ENCODE assay signal across 1 cellular context in genomic region chr2:109612991-109613921, GRCh38.
TF ChIP-seq lines count a peak whose summit lies in the region.

No MANE protein-coding gene starts in this region.

TF ChIP-seq in HepG2, 621 proteins besides CTCF, POLR2A, EP300 and RAD21 (continued from another document and continues in another):
- TF ChIP-seq ZBTB46 (CRISPR knock-in tag; IDR thresholded peaks at IDR 0.05; ENCODE audit: borderline replicate concordance) (no peak), ZBTB8A (CRISPR knock-in tag; IDR thresholded peaks at IDR 0.05; ENCODE audit: borderline replicate concordance, low read depth) (no peak), EED (CRISPR knock-in tag; IDR thresholded peaks at IDR 0.05) (no peak), RXRA (CRISPR knock-in tag; IDR thresholded peaks at IDR 0.05) (no peak), ZFP91 (CRISPR knock-in tag; IDR thresholded peaks at IDR 0.05; ENCODE audit: borderline replicate concordance) (no peak), ZNF296 (CRISPR knock-in tag; conservative IDR thresholded peaks at IDR 0.05) (no peak), NFKBIZ (CRISPR knock-in tag; IDR thresholded peaks at IDR 0.05) (0 out of 2 replicates have a peak, but pooled peaks have one; percentile 11), HNRNPH1 (optimal IDR thresholded peaks at IDR 0.05; ENCODE audit: low read depth, low read length) (no peak), ZNF749 (CRISPR knock-in tag; IDR thresholded peaks at IDR 0.05; ENCODE audit: borderline replicate concordance) (no peak; the same call in 1 of the 2 replicates), FOSL2 (CRISPR knock-in tag; IDR thresholded peaks at IDR 0.05) (no peak), STAG1 (CRISPR knock-in tag; IDR thresholded peaks at IDR 0.05) (no peak), STAT6 (CRISPR knock-in tag; IDR thresholded peaks at IDR 0.05; ENCODE audit: borderline replicate concordance) (no peak; the same call in 1 of the 2 replicates), ZNF251 (CRISPR knock-in tag; IDR thresholded peaks at IDR 0.05) (no peak), DPF2 (CRISPR knock-in tag; IDR thresholded peaks at IDR 0.05; ENCODE audit: borderline replicate concordance, low read depth) (no peak), FOSL1 (CRISPR knock-in tag; IDR thresholded peaks at IDR 0.05; ENCODE audit: borderline replicate concordance) (no peak), NFE2 (CRISPR knock-in tag; IDR thresholded peaks at IDR 0.05) (no peak), DNMT1 (CRISPR knock-in tag; IDR thresholded peaks at IDR 0.05) (no peak), NAIF1 (CRISPR knock-in tag; IDR thresholded peaks at IDR 0.05; ENCODE audit: borderline replicate concordance) (no peak), ARID3A (IDR thresholded peaks at IDR 0.05; ENCODE audit: low read depth, low read length) (no peak), IKZF1 (IDR thresholded peaks at IDR 0.05) (no peak), ATF2 (CRISPR knock-in tag; IDR thresholded peaks at IDR 0.05) (no peak), ETV5 (CRISPR knock-in tag; IDR thresholded peaks at IDR 0.05; ENCODE audit: borderline replicate concordance) (no peak; the same call in 1 of the 2 replicates), DNMT3B (CRISPR knock-in tag; conservative IDR thresholded peaks at IDR 0.05) (no peak), HNRNPL (IDR thresholded peaks at IDR 0.05; ENCODE audit: low read depth, low read length) (no peak), ZBTB4 (CRISPR knock-in tag; IDR thresholded peaks at IDR 0.05; ENCODE audit: borderline replicate concordance) (no peak), MYPOP (CRISPR knock-in tag; IDR thresholded peaks at IDR 0.05) (no peak), ZNF766 (CRISPR knock-in tag; IDR thresholded peaks at IDR 0.05; ENCODE audit: borderline replicate concordance) (no peak), CCAR2 (optimal IDR thresholded peaks at IDR 0.05; ENCODE audit: low read depth, low read length) (no peak), LCORL (IDR thresholded peaks at IDR 0.05) (no peak), LCORL (CRISPR knock-in tag; IDR thresholded peaks at IDR 0.05) (no peak), PHF8 (CRISPR knock-in tag; IDR thresholded peaks at IDR 0.05) (peak; percentile 67), YEATS2 (CRISPR knock-in tag; IDR thresholded peaks at IDR 0.05; ENCODE audit: borderline replicate concordance) (no peak), NONO (IDR thresholded peaks at IDR 0.05) (no peak), NONO (CRISPR knock-in tag; conservative IDR thresholded peaks at IDR 0.05) (0 out of 2 replicates have a peak, but pooled peaks have one; percentile 20), ZNF207 (IDR thresholded peaks at IDR 0.05; ENCODE audit: borderline replicate concordance) (no peak), ZSCAN21 (CRISPR knock-in tag; IDR thresholded peaks at IDR 0.05; ENCODE audit: borderline replicate concordance) (no peak), NR2F1 (CRISPR knock-in tag; IDR thresholded peaks at IDR 0.05) (no peak), ZNF292 (CRISPR knock-in tag; IDR thresholded peaks at IDR 0.05; ENCODE audit: borderline replicate concordance, low read depth) (no peak), SIX4 (CRISPR knock-in tag; IDR thresholded peaks at IDR 0.05) (no peak), NCOA2 (CRISPR knock-in tag; IDR thresholded peaks at IDR 0.05) (no peak), IRF1 (CRISPR knock-in tag; IDR thresholded peaks at IDR 0.05; ENCODE audit: low read depth) (no peak), ZKSCAN1 (IDR thresholded peaks at IDR 0.05; ENCODE audit: low read length) (no peak), ARID4A (CRISPR knock-in tag; IDR thresholded peaks at IDR 0.05; ENCODE audit: borderline replicate concordance) (no peak), MYC (CRISPR knock-in tag; IDR thresholded peaks at IDR 0.05; ENCODE audit: borderline replicate concordance) (no peak), ZFP90 (CRISPR knock-in tag; IDR thresholded peaks at IDR 0.05; ENCODE audit: borderline replicate concordance) (no peak), HOXA3 (CRISPR knock-in tag; IDR thresholded peaks at IDR 0.05) (no peak)
